In the genomic region with DNA sequence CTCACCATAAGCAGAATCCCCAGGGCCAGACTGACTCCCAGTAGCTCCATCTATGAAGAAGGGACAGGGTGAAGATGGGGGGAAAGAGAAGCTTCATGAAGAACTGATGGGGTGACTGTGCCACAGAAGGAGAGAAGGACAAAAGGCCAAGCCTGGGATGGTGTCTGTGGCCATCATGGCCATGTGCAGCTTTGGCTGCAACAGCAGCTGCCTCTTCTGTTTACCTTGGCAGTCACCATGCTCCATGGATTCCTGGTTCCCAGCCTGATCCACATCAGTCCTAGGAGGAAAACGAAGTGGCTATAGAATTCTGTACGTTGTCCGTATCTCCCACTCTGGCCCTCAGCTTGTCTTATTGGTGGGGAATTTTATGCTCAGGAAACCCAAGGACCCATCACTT, we compare ENCODE assay signal across 17 cellular contexts. TPM values are rescaled to one million over a fixed set of nuclear protein-coding genes. Genes with fewer than 3 reads are reported as not detected.
A peak's percentile ranks its signal among the peaks of the same experiment; 100 is the strongest.
DNase-seq lines count a peak whose midpoint lies in the region; ATAC-seq and TF ChIP-seq lines count a peak whose summit lies in the region.
"Had no signal": no experiment of that assay in that cellular context is flagged by ENCODE, and none has a peak within 500 bp of the region (broad histone marks: within the 10 kb centered on the region; RNA-seq: fewer than 3 reads in every experiment).

No MANE protein-coding gene starts in this region.

- H3K4me3 Mint-ChIP-seq in neural crest cell = peak overlapping the region; percentile 49
- H3K4me3 Mint-ChIP-seq: CD8-positive, alpha-beta memory T cell; HFFc6 had no signal

- no peaks in the 10 kb centered on the region for H3K9me3 Mint-ChIP-seq in neural crest cell
- H3K9me3 Mint-ChIP-seq: CD8-positive, alpha-beta memory T cell; HFFc6 had no signal

- H3K27me3 Mint-ChIP-seq in neural crest cell (ENCODE audit: low read depth) = peaks cover 33% of the 10 kb centered on the region

- ATAC-seq in HG02938 (IDR thresholded peaks at IDR 0.05; ENCODE audit: unreplicated experiment) = no peak

- in situ Hi-C loops in GM13976 (cut with MboI; ENCODE audit: low sequenced_read_pairs, unreplicated experiment) = no loop called here

- H3K27ac Mint-ChIP-seq in neural crest cell (ENCODE audit: unreplicated experiment) = no peak overlapping the region
- H3K27ac Mint-ChIP-seq: HFFc6 had no signal

- DNase-seq in NCI-H2029 (lab: John Stamatoyannopoulos, UW) = peak; percentile 34
- DNase-seq in NCI-H2029 treated with DMSO at 0.1 percent for 48 hours (lab: John Stamatoyannopoulos, UW) = no peak
- peak; percentile 22 for DNase-seq in GM13976 (ENCODE audit: low spot score)
- peak; percentile 41 for DNase-seq in SHP77 treated with DMSO at 0.1 percent for 48 hours (lab: John Stamatoyannopoulos, UW)
- DNase-seq in neural crest cell (ENCODE audit: low read depth, low spot score) = no peak
- DNase-seq in mesenteric fat pad (ENCODE audit: low spot score) = no peak
- DNase-seq in NCI-H1436 (lab: John Stamatoyannopoulos, UW) = no peak
- DNase-seq: CD8-positive, alpha-beta memory T cell; DMS153; HFFc6; NCI-H226; NCI-H524 treated with DMSO at 0.1 percent for 48 hours; OCI-M1 had no signal

- peaks cover 15% of the 10 kb centered on the region for H3K4me1 Mint-ChIP-seq in neural crest cell

- TF ChIP-seq CTCF in GM13976 (IDR thresholded peaks at IDR 0.05; ENCODE audit: borderline replicate concordance, control extremely low read depth, extremely low read depth, insufficient read depth, missing control alignments) = no peak
- TF ChIP-seq CTCF in neural crest cell (conservative IDR thresholded peaks at IDR 0.05) = no peak

- H3K36me3 Mint-ChIP-seq in neural crest cell (ENCODE audit: low read depth) = peaks cover 14% of the 10 kb centered on the region

RNA-seq across cellular contexts. Expression of gene SEMA6C, which starts 12.0 kb away (rescaled TPM):
- 30.7 and 33.7 TPM in 2 replicates for total RNA-seq in neural crest cell
- total RNA-seq in mesenteric fat pad = 4.8 TPM
- total RNA-seq: HT-29 had no signal

RNA-seq across cellular contexts. Expression of gene TNFAIP8L2, which starts 22.1 kb away (rescaled TPM):
- total RNA-seq in neural crest cell (not detected in 2 replicates), mesenteric fat pad (8.0 TPM)
- total RNA-seq: A172, HFFc6, HT-29, SJSA1 had no signal

RNA-seq across cellular contexts. Expression of gene LYSMD1, which starts 31.3 kb away (rescaled TPM):
- total RNA-seq in neural crest cell (11.2 and 11.9 TPM in 2 replicates), mesenteric fat pad (5.3 TPM)

RNA-seq across cellular contexts. Expression of gene SCNM1, which starts 31.5 kb away (rescaled TPM):
- 48.7 and 57.1 TPM in 2 replicates for total RNA-seq in neural crest cell
- 32.7 TPM for total RNA-seq in mesenteric fat pad

RNA-seq across cellular contexts. Expression of gene TMOD4, which starts 41.4 kb away (rescaled TPM):
- total RNA-seq in neural crest cell = 1.6 and 2.7 TPM in 2 replicates
- not detected for total RNA-seq in mesenteric fat pad
- total RNA-seq: HT-29 had no signal

Comparison
In these comparisons a context has a peak if more than half of its experiments do, and no peak if none do; other contexts are left out.
1. DNase-seq: peak in NCI-H2029 (single experiment), GM13976 (single experiment) and SHP77 treated with DMSO at 0.1 percent for 48 hours (single experiment); none in NCI-H2029 treated with DMSO at 0.1 percent for 48 hours (single experiment), neural crest cell (single experiment), mesenteric fat pad (single experiment) and NCI-H1436 (single experiment).